Comparison of ENCODE assay signal across 19 cellular contexts in genomic region chr14:34912182-34912581, GRCh38. TPM values are rescaled to one million over a fixed set of nuclear protein-coding genes. Genes with fewer than 3 reads are reported as not detected.
DNase-seq lines count a peak whose midpoint lies in the region; ATAC-seq and TF ChIP-seq lines count a peak whose summit lies in the region.
"Had no signal": no experiment of that assay in that cellular context is flagged by ENCODE, and none has a peak within 500 bp of the region (broad histone marks: within the 10 kb centered on the region; RNA-seq: fewer than 3 reads in every experiment).

No MANE protein-coding gene starts in this region.

- no peaks in the 10 kb centered on the region for H3K36me3 Mint-ChIP-seq in CD4-positive, alpha-beta T cell (ENCODE audit: low read depth)
- H3K36me3 Mint-ChIP-seq in stimulated activated memory B cell treated with anti-CD40 and anti-IgM and Interleukin-4, amounts not matched to agents 10 μg/mL and 1 μg/mL and 100 μg/mL, for 72 hours, result no peaks in the 10 kb centered on the region

- no peak for ATAC-seq in CD4-positive, alpha-beta T cell (ENCODE audit: poor library complexity)
- no peak for ATAC-seq in sciatic nerve
- ATAC-seq in stimulated activated memory B cell treated with anti-CD40 and anti-IgM and Interleukin-4, amounts not matched to agents 10 μg/mL and 1 μg/mL and 100 μg/mL, for 72 hours, result no peak
- ATAC-seq: activated naive CD8-positive, alpha-beta T cell treated with anti-CD3 and anti-CD28 coated beads, Interleukin-2, amount 50 U/mL, for 24 hours; left lobe of liver had no signal

- H3K36me3 ChIP-seq in SU-DHL-6 (ENCODE audit: low read length), result no peaks in the 10 kb centered on the region
- H3K36me3 ChIP-seq: SJCRH30, thyroid gland had no signal

- H3K27ac ChIP-seq in CD4-positive, alpha-beta T cell (ENCODE audit: low read depth, low read length), result no peak overlapping the region
- H3K27ac ChIP-seq in SU-DHL-6 (ENCODE audit: low read depth, low read length), result no peak overlapping the region
- H3K27ac ChIP-seq: SJCRH30, thyroid gland had no signal

- H3K4me3 ChIP-seq in HFF-Myc (replicated peaks; ENCODE audit: low read depth, low read length) (no peak overlapping the region), SU-DHL-6 (ENCODE audit: insufficient read depth, low read length, poor library complexity, severe bottlenecking) (no peak overlapping the region)
- H3K4me3 ChIP-seq: SJCRH30, thyroid gland had no signal

- H3K27ac Mint-ChIP-seq in CD4-positive, alpha-beta T cell, result no peak overlapping the region
- no peak overlapping the region for H3K27ac Mint-ChIP-seq in stimulated activated memory B cell treated with anti-CD40 and anti-IgM and Interleukin-4, amounts not matched to agents 10 μg/mL and 1 μg/mL and 100 μg/mL, for 72 hours
- H3K27ac Mint-ChIP-seq: activated naive CD8-positive, alpha-beta T cell treated with anti-CD3 and anti-CD28 coated beads, Interleukin-2, amount 50 U/mL, for 24 hours had no signal

- no peak overlapping the region for H3K4me2 ChIP-seq in SU-DHL-6 (ENCODE audit: low read depth, low read length, poor library complexity, severe bottlenecking)

- no peaks in the 10 kb centered on the region for H3K9me3 Mint-ChIP-seq in CD4-positive, alpha-beta T cell
- no peaks in the 10 kb centered on the region for H3K9me3 Mint-ChIP-seq in stimulated activated memory B cell treated with anti-CD40 and anti-IgM and Interleukin-4, amounts not matched to agents 10 μg/mL and 1 μg/mL and 100 μg/mL, for 72 hours
- H3K9me3 Mint-ChIP-seq: activated naive CD8-positive, alpha-beta T cell treated with anti-CD3 and anti-CD28 coated beads, Interleukin-2, amount 50 U/mL, for 24 hours had no signal

- no peaks in the 10 kb centered on the region for H3K9me3 ChIP-seq in CD4-positive, alpha-beta T cell (ENCODE audit: control insufficient read depth, low read length)
- H3K9me3 ChIP-seq in SU-DHL-6 (ENCODE audit: insufficient read depth, low read length), result no peaks in the 10 kb centered on the region
- H3K9me3 ChIP-seq: SJCRH30, thyroid gland had no signal

- peak; percentile 19 for TF ChIP-seq CTCF in CD4-positive, alpha-beta T cell (IDR thresholded peaks at IDR 0.05)
- TF ChIP-seq CTCF in HFF-Myc (IDR thresholded peaks at IDR 0.05; ENCODE audit: low read depth, low read length, missing control alignments) (peak; percentile 2), SU-DHL-6 (IDR thresholded peaks at IDR 0.05; ENCODE audit: insufficient read depth, low read length, poor library complexity, severe bottlenecking) (peak; percentile 20)

- no peak for DNase-seq in CD4-positive, alpha-beta T cell
- no peak for DNase-seq in HFF-Myc (ENCODE audit: extremely low read depth, low read depth)
- DNase-seq in iPS DF 19.7 (ENCODE audit: low read depth, low spot score), result peak; percentile 2
- no peak for DNase-seq in sciatic nerve (ENCODE audit: low spot score)
- no peak for DNase-seq in foreskin melanocyte
- DNase-seq: activated CD4-positive, CD25-positive, alpha-beta regulatory T cell treated with anti-CD3 and anti-CD28 coated beads, Interleukin-2, amount 50 U/mL, for 72 hours; activated naive CD8-positive, alpha-beta T cell treated with anti-CD3 and anti-CD28 coated beads, Interleukin-2, amount 50 U/mL, for 24 hours; activated T-cell treated with anti-CD3 and anti-CD28 coated beads for 4 hours; cortex of kidney; DMS153; H7; NCI-H1436 treated with DMSO at 0.1 percent for 48 hours; NCI-H510A treated with DMSO at 0.1 percent for 48 hours; small intestine had no signal

- H3K4me1 Mint-ChIP-seq in CD4-positive, alpha-beta T cell (ENCODE audit: low read depth), result no peaks in the 10 kb centered on the region
- peaks cover 18% of the 10 kb centered on the region for H3K4me1 Mint-ChIP-seq in stimulated activated memory B cell treated with anti-CD40 and anti-IgM and Interleukin-4, amounts not matched to agents 10 μg/mL and 1 μg/mL and 100 μg/mL, for 72 hours

- no peaks in the 10 kb centered on the region for H3K79me2 ChIP-seq in SU-DHL-6 (ENCODE audit: insufficient read depth, low read length)

- H3F3A ChIP-seq in SU-DHL-6 (ENCODE audit: insufficient read depth), result peaks cover 6% of the 10 kb centered on the region; the same call in 1 of the 2 replicates

- no peaks in the 10 kb centered on the region for H3K27me3 Mint-ChIP-seq in CD4-positive, alpha-beta T cell
- no peaks in the 10 kb centered on the region for H3K27me3 Mint-ChIP-seq in stimulated activated memory B cell treated with anti-CD40 and anti-IgM and Interleukin-4, amounts not matched to agents 10 μg/mL and 1 μg/mL and 100 μg/mL, for 72 hours
- H3K27me3 Mint-ChIP-seq: activated naive CD8-positive, alpha-beta T cell treated with anti-CD3 and anti-CD28 coated beads, Interleukin-2, amount 50 U/mL, for 24 hours had no signal

- H3K27me3 ChIP-seq in CD4-positive, alpha-beta T cell (ENCODE audit: control insufficient read depth, insufficient read depth, low read length), result no peaks in the 10 kb centered on the region
- no peaks in the 10 kb centered on the region for H3K27me3 ChIP-seq in SU-DHL-6 (ENCODE audit: low read length)
- H3K27me3 ChIP-seq: SJCRH30, thyroid gland had no signal

- H2AFZ ChIP-seq in SU-DHL-6 (ENCODE audit: low read depth, low read length, severe bottlenecking), result peak overlapping the region; percentile 8

- no peak overlapping the region for H3K4me3 Mint-ChIP-seq in CD4-positive, alpha-beta T cell
- H3K4me3 Mint-ChIP-seq in stimulated activated memory B cell treated with anti-CD40 and anti-IgM and Interleukin-4, amounts not matched to agents 10 μg/mL and 1 μg/mL and 100 μg/mL, for 72 hours, result no peak overlapping the region
- H3K4me3 Mint-ChIP-seq: activated naive CD8-positive, alpha-beta T cell treated with anti-CD3 and anti-CD28 coated beads, Interleukin-2, amount 50 U/mL, for 24 hours had no signal

- CTCF ChIA-PET in CD4-positive, alpha-beta T cell (lab: Charles Lee), result interaction anchor here (0.7 to 1.0 kb wide), 3 partner anchors 18 to 204 kb away, joined by 3 to 4 read pairs (median 3); no protein-coding TSS in a partner anchor

- H4K20me1 ChIP-seq in SU-DHL-6 (ENCODE audit: low read depth, low read length), result no peaks in the 10 kb centered on the region

- intact Hi-C loops in CD4-positive, alpha-beta T cell (cut with DNase I, micrococcal nuclease), result no loop called here
- intact Hi-C loops in sciatic nerve (cut with DNase I), result no loop called here

- H3K9ac ChIP-seq in SU-DHL-6 (ENCODE audit: low read length), result no peak overlapping the region

- no peaks in the 10 kb centered on the region for H3K9me2 ChIP-seq in SU-DHL-6 (replicated peaks; ENCODE audit: insufficient read depth, low read length)

- POLR2A ChIA-PET in CD4-positive, alpha-beta T cell (lab: Charles Lee), result interaction anchor here (0.8 to 1.5 kb wide), 3 partner anchors 19 to 39 kb away, joined by 3 to 4 read pairs (median 4); partner anchors contain the start of gene BAZ1A

RNA-seq across cellular contexts. Expression of gene BAZ1A, which starts 37.0 kb away (rescaled TPM):
- 10 to 100 TPM; 46.5 to 52.3 TPM for total RNA-seq in CD4-positive, alpha-beta T cell
- total RNA-seq in sciatic nerve, result 30.1 TPM
